ENCODE assay signal across 4 cellular contexts in genomic region chr6:63744810-63745209, GRCh38.
TF ChIP-seq lines count a peak whose summit lies in the region.

No MANE protein-coding gene starts in this region.

TF ChIP-seq in HepG2, 621 proteins besides CTCF, POLR2A, EP300 and RAD21:
- TF ChIP-seq MED8 (CRISPR knock-in tag; IDR thresholded peaks at IDR 0.05; ENCODE audit: insufficient replicate concordance), result no peak
- TF ChIP-seq SIX1 (CRISPR knock-in tag; IDR thresholded peaks at IDR 0.05; ENCODE audit: borderline replicate concordance), result no peak
- TF ChIP-seq NRL (CRISPR knock-in tag; IDR thresholded peaks at IDR 0.05; ENCODE audit: borderline replicate concordance), result no peak
- peak; percentile 82 for TF ChIP-seq MAFF (IDR thresholded peaks at IDR 0.05; ENCODE audit: low read depth, low read length)
- no peak for TF ChIP-seq SMYD3 (CRISPR knock-in tag; IDR thresholded peaks at IDR 0.05)
- TF ChIP-seq ZKSCAN8 (CRISPR knock-in tag; IDR thresholded peaks at IDR 0.05; ENCODE audit: borderline replicate concordance), result no peak
- TF ChIP-seq TBP (CRISPR knock-in tag; IDR thresholded peaks at IDR 0.05), result no peak
- TF ChIP-seq MAFK (conservative IDR thresholded peaks at IDR 0.05 in 1 of 2, IDR thresholded peaks at IDR 0.05 in 1 of 2; ENCODE audit: low read length in 2 of 2), result peak; percentile 85 to 90
- no peak for TF ChIP-seq MEIS1 (CRISPR knock-in tag; IDR thresholded peaks at IDR 0.05; ENCODE audit: borderline replicate concordance)
- TF ChIP-seq PRDM10 (CRISPR knock-in tag; IDR thresholded peaks at IDR 0.05; ENCODE audit: low read depth), result no peak

TF ChIP-seq in A549, 52 proteins besides CTCF, POLR2A, EP300 and RAD21:
- TF ChIP-seq USF2 (IDR thresholded peaks at IDR 0.05) (no peak), RNF2 (IDR thresholded peaks at IDR 0.05; ENCODE audit: borderline replicate concordance, low read depth) (no peak), MAFK (IDR thresholded peaks at IDR 0.05; ENCODE audit: partially characterized antibody) (peak; percentile 65)
TF ChIP-seq in A549: peak in this region for 1.

TF ChIP-seq in IMR-90, 13 proteins besides CTCF, POLR2A, EP300 and RAD21:
- TF ChIP-seq MXI1 (IDR thresholded peaks at IDR 0.05; ENCODE audit: borderline replicate concordance, low read depth, low read length) (no peak), CEBPB (IDR thresholded peaks at IDR 0.05; ENCODE audit: low read depth, low read length) (no peak), MAFK (IDR thresholded peaks at IDR 0.05; ENCODE audit: low read depth, low read length) (peak; percentile 63), ELK1 (IDR thresholded peaks at IDR 0.05; ENCODE audit: borderline replicate concordance, low read depth, low read length) (no peak), RFX5 (IDR thresholded peaks at IDR 0.05; ENCODE audit: low read depth, low read length) (no peak)
TF ChIP-seq in IMR-90: peak in this region for 1.

TF ChIP-seq in K562, 482 proteins besides CTCF, POLR2A, EP300 and RAD21:
- TF ChIP-seq ZFP91 (CRISPR knock-in tag; IDR thresholded peaks at IDR 0.05) (no peak), ZNF316 (IDR thresholded peaks at IDR 0.05) (peak; percentile 69), PTBP1 (IDR thresholded peaks at IDR 0.05; ENCODE audit: low read depth, low read length) (no peak), C11orf30 (IDR thresholded peaks at IDR 0.05; ENCODE audit: low read depth) (peak; percentile 20; the same call in 1 of the 2 replicates)
